Comparison of ENCODE assay signal across 8 cellular contexts in the genomic region with DNA sequence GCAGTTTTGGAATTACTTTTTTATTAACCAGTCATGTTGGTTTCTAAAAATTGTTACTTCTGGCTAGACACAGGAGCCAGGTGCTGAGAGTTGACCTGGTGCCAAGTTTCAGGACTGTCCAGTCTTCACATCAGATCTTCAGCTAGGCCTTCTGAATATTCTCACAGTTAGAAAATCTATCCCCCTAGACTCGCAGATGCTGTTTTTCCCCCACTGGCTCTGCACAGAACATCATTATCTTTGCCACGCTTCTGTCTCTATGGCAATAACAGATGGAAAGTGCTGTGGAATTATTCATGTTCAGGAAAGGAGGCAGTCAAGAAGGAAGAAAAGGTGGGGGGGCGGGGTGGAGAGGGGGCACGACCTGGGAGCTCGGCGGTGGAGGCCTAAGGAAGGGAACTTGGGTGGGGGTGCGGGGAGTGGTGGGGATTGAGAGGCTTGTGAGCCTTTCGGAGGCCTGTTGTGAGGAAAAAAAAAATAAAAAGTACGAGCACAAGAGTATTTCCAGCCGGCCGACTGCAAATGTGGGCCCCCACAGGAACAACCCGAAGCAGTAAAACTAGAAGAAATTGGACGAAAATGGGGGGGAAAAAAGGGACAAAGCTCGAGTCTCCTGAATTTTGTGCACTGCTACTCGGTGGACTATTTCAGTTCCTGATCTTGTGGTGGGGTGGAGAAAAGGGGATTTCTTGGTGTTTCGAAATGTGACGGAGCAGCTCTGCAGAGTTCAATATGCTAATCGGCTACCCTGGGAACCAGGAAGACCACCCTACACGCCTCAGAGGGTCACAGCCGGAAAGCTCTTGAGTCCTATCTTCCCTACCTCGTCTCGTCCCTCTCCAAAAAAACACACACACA. TPM values are rescaled to one million over a fixed set of nuclear protein-coding genes. Genes with fewer than 3 reads are reported as not detected.
DNase-seq lines count a peak whose midpoint lies in the region; ATAC-seq and TF ChIP-seq lines count a peak whose summit lies in the region.

No MANE protein-coding gene starts in this region.

- TF ChIP-seq CTCF in CD4-positive, alpha-beta T cell (IDR thresholded peaks at IDR 0.05), result no peak
- no peak for TF ChIP-seq CTCF in brain (conservative IDR thresholded peaks at IDR 0.05)
- no peak for TF ChIP-seq CTCF in spleen (IDR thresholded peaks at IDR 0.05 in 8 of 11, conservative IDR thresholded peaks at IDR 0.05 in 3 of 11)

- H3K4me1 ChIP-seq in spleen, result peaks cover 24 to 86% (median 59%) of the 10 kb centered on the region in 6 donors

- no peak for ATAC-seq in CD4-positive, alpha-beta T cell (ENCODE audit: poor library complexity)
- ATAC-seq in GM19043 (IDR thresholded peaks at IDR 0.05; ENCODE audit: low read depth, unreplicated experiment) (peak; percentile 22), HG03342 (IDR thresholded peaks at IDR 0.05; ENCODE audit: unreplicated experiment) (peak; percentile 21)

- H3K36me3 Mint-ChIP-seq in CD4-positive, alpha-beta T cell (ENCODE audit: low read depth), result peaks cover 41% of the 10 kb centered on the region
- peaks cover 24% of the 10 kb centered on the region for H3K36me3 Mint-ChIP-seq in brain

- H3K9me3 ChIP-seq in CD4-positive, alpha-beta T cell (ENCODE audit: control insufficient read depth, low read length), result no peaks in the 10 kb centered on the region
- no peaks in the 10 kb centered on the region for H3K9me3 ChIP-seq in spleen

- H3K36me3 ChIP-seq in spleen, result peaks cover 0 to 12% (median 1%) of the 10 kb centered on the region in 6 donors

- WGBS in spleen, 5 donors, result 6 to 16% (median 9%) methylated on average over 22 of the region's 22 CpGs

- peak overlapping the region; percentile 32 to 95 (median 76) for H3K4me3 ChIP-seq in spleen

- peak in 1 of 10 experiments; percentile 8 for DNase-seq in CD4-positive, alpha-beta T cell
- peak; percentile 85 for DNase-seq in NOMO-1 (lab: John Stamatoyannopoulos, UW; ENCODE audit: unreplicated experiment in 2 of 2)
- peak; percentile 61 for DNase-seq in islet precursor cell
- peak; percentile 83 for DNase-seq in spleen
- no peak for DNase-seq in NCI-H128 (lab: John Stamatoyannopoulos, UW; ENCODE audit: unreplicated experiment)

- intact Hi-C loops in CD4-positive, alpha-beta T cell (cut with DNase I, micrococcal nuclease), result loop anchor here (2.0 to 10.0 kb wide), 10 partner anchors 44 to 591 kb away; partner anchors contain the start of genes PHC3 (in 2 of the 2), PRKCI (in 2 of the 2), TERC (in 2 of the 2) and ACTRT3 (in 1 of the 2)
- intact Hi-C loops in spleen (cut with DNase I; ENCODE audit: low total_unique reads), result loop anchor here (10.0 kb wide), 1 partner anchor 171 kb away; the partner anchor contains the start of gene PHC3

- TF ChIP-seq POLR2A in spleen (IDR thresholded peaks at IDR 0.05), result no peak

- CTCF ChIA-PET in CD4-positive, alpha-beta T cell (lab: Charles Lee), result interaction anchor here (0.8 to 3.2 kb wide), 6 partner anchors 10 to 80 kb away, joined by 3 to 13 read pairs (median 3); no protein-coding TSS in a partner anchor

- H3K27ac Mint-ChIP-seq in CD4-positive, alpha-beta T cell, result peak overlapping the region; percentile 98
- H3K27ac Mint-ChIP-seq in brain, result peak overlapping the region; percentile 82 to 99 (median 93)

- H3K4me1 Mint-ChIP-seq in CD4-positive, alpha-beta T cell (ENCODE audit: low read depth), result peaks cover 56% of the 10 kb centered on the region
- H3K4me1 Mint-ChIP-seq in brain, result peaks cover 54% of the 10 kb centered on the region

- H3K9me3 Mint-ChIP-seq in CD4-positive, alpha-beta T cell, result no peaks in the 10 kb centered on the region
- H3K9me3 Mint-ChIP-seq in brain, result peaks cover 0 to 9% (median 0%) of the 10 kb centered on the region in 5 experiments

- POLR2A ChIA-PET in CD4-positive, alpha-beta T cell (lab: Charles Lee), result interaction anchor here (0.6 to 2.8 kb wide), 20 partner anchors 10 to 1104 kb away, joined by 3 to 21 read pairs (median 6); partner anchors contain the start of genes MYNN, PHC3, PRKCI and RPL22L1

- peak overlapping the region; percentile 83 for H3K4me3 Mint-ChIP-seq in CD4-positive, alpha-beta T cell
- H3K4me3 Mint-ChIP-seq in brain, result peak overlapping the region; percentile 71 to 88 (median 84)

- H3K27me3 ChIP-seq in CD4-positive, alpha-beta T cell (ENCODE audit: control insufficient read depth, insufficient read depth, low read length), result no peaks in the 10 kb centered on the region
- H3K27me3 ChIP-seq in spleen (replicated peaks in 1 of 7), result no peaks in the 10 kb centered on the region

- H3K27ac ChIP-seq in CD4-positive, alpha-beta T cell (ENCODE audit: low read depth, low read length), result peak overlapping the region; percentile 62
- H3K27ac ChIP-seq in spleen, result peak overlapping the region; percentile 82 to 100 (median 99)

- H3K27me3 Mint-ChIP-seq in CD4-positive, alpha-beta T cell, result no peaks in the 10 kb centered on the region
- peaks cover 17% of the 10 kb centered on the region for H3K27me3 Mint-ChIP-seq in brain

RNA-seq across cellular contexts. Expression of gene SKIL, which starts 1.5 kb away (rescaled TPM):
- total RNA-seq in CD4-positive, alpha-beta T cell, result 100 to 1,000 TPM; 121 to 130 TPM
- polyA plus RNA-seq in brain (ENCODE audit: insufficient read depth, low read depth, low replicate concordance) (2.4 TPM), spleen (1 to 10 TPM; 9.1 to 9.7 (median 9.3) TPM)
- total RNA-seq in spleen, result 10 to 100 TPM; 32.8 to 48.2 (median 36.2) TPM
